In genomic region chr13:109784590-109785140, GRCh38 we compare ENCODE assay signal across 8 cellular contexts. TPM values are rescaled to one million over a fixed set of nuclear protein-coding genes. Genes with fewer than 3 reads are reported as not detected.
DNase-seq lines count a peak whose midpoint lies in the region; ATAC-seq, FAIRE-seq and TF ChIP-seq lines count a peak whose summit lies in the region.

No MANE protein-coding gene starts in this region.

- ATAC-seq in A549 (peak; percentile 36 to 45), thoracic aorta (ENCODE audit: insufficient number of reproducible peaks, low FRiP score, low read depth) (peak; percentile 15), HG03139 (IDR thresholded peaks at IDR 0.05; ENCODE audit: unreplicated experiment) (no peak)

- no peak for TF ChIP-seq EP300 in A549 (IDR thresholded peaks at IDR 0.05)

- H3K27ac Mint-ChIP-seq in nephron progenitor cell = no peak overlapping the region

- no peaks in the 10 kb centered on the region for H3K9me3 Mint-ChIP-seq in nephron progenitor cell

- CTCF ChIA-PET in A549 (lab: Yijun Ruan, JAX) = interaction anchor here (0.7 to 1.6 kb wide), 23 partner anchors 14 to 883 kb away, joined by 3 to 16 read pairs (median 4); no protein-coding TSS in a partner anchor

- peak overlapping the region; percentile 95 for H3K4me2 ChIP-seq in A549

- FAIRE-seq in A549 (lab: Jason Lieb, UNC) (no peak), H54 (lab: Jason Lieb, UNC) (no peak)

- peak; percentile 64 for TF ChIP-seq CTCF in A549 (IDR thresholded peaks at IDR 0.05)
- peak; percentile 17 to 92 (median 65) for TF ChIP-seq CTCF in Peyer's patch (IDR thresholded peaks at IDR 0.05)
- TF ChIP-seq CTCF in nephron progenitor cell (IDR thresholded peaks at IDR 0.05) = no peak
- TF ChIP-seq CTCF in thoracic aorta (IDR thresholded peaks at IDR 0.05) = peak; percentile 57

- peaks cover 17% of the 10 kb centered on the region for H3K36me3 Mint-ChIP-seq in nephron progenitor cell (ENCODE audit: low read depth)

- TF ChIP-seq POLR2A in A549 (IDR thresholded peaks at IDR 0.05; ENCODE audit: low read length) = no peak
- no peak for TF ChIP-seq POLR2A in H54 (IDR thresholded peaks at IDR 0.05; ENCODE audit: low read depth, low read length)
- no peak for TF ChIP-seq POLR2A in Peyer's patch (IDR thresholded peaks at IDR 0.05)

- peak overlapping the region; percentile 76 for H3K4me3 Mint-ChIP-seq in nephron progenitor cell

- peaks cover 30% of the 10 kb centered on the region for H3K4me1 Mint-ChIP-seq in nephron progenitor cell

- H3K27ac ChIP-seq in A549 (peak overlapping the region; percentile 89 to 98), Peyer's patch (peak overlapping the region in 3 of 4 donors; percentile 75 to 99 (median 90)), thoracic aorta (peak overlapping the region; percentile 87 to 93)

- H3K4me3 ChIP-seq in A549 = peak overlapping the region; percentile 89
- peak overlapping the region; percentile 70 to 96 (median 84) for H3K4me3 ChIP-seq in Peyer's patch
- H3K4me3 ChIP-seq in thoracic aorta = peak overlapping the region; percentile 80

- H3K27me3 Mint-ChIP-seq in nephron progenitor cell (ENCODE audit: low read depth, poor library complexity) = peaks cover 20% of the 10 kb centered on the region

- H3K4me1 ChIP-seq in A549 (peaks cover 17% of the 10 kb centered on the region; the same call in 2 of the 3 replicates), Peyer's patch (peaks cover 0 to 44% (median 4%) of the 10 kb centered on the region in 4 donors), thoracic aorta (ENCODE audit: control insufficient read depth in 1 of 2, low read depth in 2 of 2) (peaks cover 18 to 41% of the 10 kb centered on the region in 2 donors)

- peaks cover 0 to 35% (median 0%) of the 10 kb centered on the region in 3 donors for H3K36me3 ChIP-seq in Peyer's patch
- H3K36me3 ChIP-seq in thoracic aorta = peaks cover 35% of the 10 kb centered on the region

- WGBS in A549 (ENCODE audit: missing lambda C conversion rate) = no CpG with 5 or more reads among the region's 83 CpGs

- POLR2A ChIA-PET in A549 (lab: Yijun Ruan, JAX) = interaction anchor here (0.9 to 1.3 kb wide), 3 partner anchors 511 to 869 kb away, joined by 3 to 6 read pairs (median 3); no protein-coding TSS in a partner anchor

- peak; percentile 39 to 67; a peak in 4 of 5 replicates for TF ChIP-seq RAD21 in A549 (conservative IDR thresholded peaks at IDR 0.05 in 1 of 2, IDR thresholded peaks at IDR 0.05 in 1 of 2)

- H3K27me3 ChIP-seq in Peyer's patch (no peaks in the 10 kb centered on the region), thoracic aorta (replicated peaks; ENCODE audit: insufficient read depth) (no peaks in the 10 kb centered on the region)

- peak in 1 of 2 experiments; percentile 79 for DNase-seq in A549 (ENCODE audit: low read depth in 1 of 2, low spot score in 1 of 2)
- peak; percentile 91 for DNase-seq in H54 (ENCODE audit: insufficient read length, low spot score)
- DNase-seq in Peyer's patch = peak in 2 of 3 donors; percentile 84 to 89
- DNase-seq in activated naive CD4-positive, alpha-beta T cell treated with Interleukin-2 at 50 U/mL for 16 hours = peak; percentile 71
- peak; percentile 43 for DNase-seq in foreskin melanocyte
- DNase-seq in nephron progenitor cell = peak; percentile 93
- DNase-seq in thoracic aorta (ENCODE audit: low spot score) = no peak

- no peaks in the 10 kb centered on the region for H3K9me3 ChIP-seq in A549
- H3K9me3 ChIP-seq in Peyer's patch = no peaks in the 10 kb centered on the region
- no peaks in the 10 kb centered on the region for H3K9me3 ChIP-seq in thoracic aorta

TF ChIP-seq in A549, 52 proteins besides CTCF, POLR2A, EP300 and RAD21:
- no peak for TF ChIP-seq RARB (CRISPR knock-in tag; IDR thresholded peaks at IDR 0.05)
- no peak for TF ChIP-seq NR3C1 (IDR thresholded peaks at IDR 0.05)
- TF ChIP-seq SMC3 (IDR thresholded peaks at IDR 0.05) = peak; percentile 69
- peak; percentile 21; the same call in 1 of the 2 replicates for TF ChIP-seq MAX (IDR thresholded peaks at IDR 0.05)
- TF ChIP-seq JUN (IDR thresholded peaks at IDR 0.05) = peak in 1 of 2 experiments; percentile 46; a peak in 1 of 5 replicates

RNA-seq across cellular contexts. Expression of gene IRS2, which starts 1.7 kb away (rescaled TPM):
- polyA plus RNA-seq in A549 (2011; rRNA removed) (12.3 and 15.6 TPM in 2 replicates), A549 (2017; fragmentation: RNase III; extraction: RNeasy Plus Mini Kit Qiagen cat#74134 plus additional on column Dnase treatment) (3.9 to 5.2 TPM (median 4.8 TPM) in 3 replicates)
- polyA plus RNA-seq in A549 (2012; cell fraction: cytosol; rRNA removed) = 7.6 and 12.9 TPM in 2 replicates
- polyA plus RNA-seq in A549 (2012; cell fraction: nucleus; rRNA removed) = 10.8 and 17.5 TPM in 2 replicates
- 11.7 and 12.6 TPM in 2 replicates for polyA minus RNA-seq in A549 (2011; rRNA and poly(A)+ RNA removed)
- total RNA-seq in Peyer's patch (10 to 100 TPM in 3 of 4 donors, 1 to 10 TPM in 1; 8.3 to 41.1 (median 22.3) TPM), thoracic aorta (10 to 100 TPM; 47.8 to 59.8 TPM)
